ENCODE assay signal across 31 cellular contexts in the genomic region with DNA sequence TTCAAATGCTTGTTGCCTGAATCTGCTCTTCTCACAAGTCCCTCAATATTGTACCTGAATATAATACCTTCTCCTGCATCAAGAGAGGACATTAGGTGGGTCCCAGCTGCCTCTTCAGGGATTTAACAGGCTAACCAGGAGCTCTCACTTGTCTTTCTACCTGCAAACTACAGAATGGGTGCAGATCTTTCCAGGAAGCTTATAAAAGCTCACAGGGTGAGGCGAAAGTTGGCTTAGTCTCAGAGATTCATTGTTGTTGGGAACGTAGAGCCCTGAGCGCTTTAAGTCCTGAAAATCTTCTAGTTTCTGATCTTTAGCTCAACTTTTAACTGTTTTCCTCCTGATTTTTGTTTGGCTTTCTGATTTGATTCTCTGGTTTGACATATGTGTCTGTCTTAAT. TPM values are rescaled to one million over a fixed set of nuclear protein-coding genes. Genes with fewer than 3 reads are reported as not detected.
"Had no signal": no experiment of that assay in that cellular context is flagged by ENCODE, and none has a peak within 500 bp of the region (broad histone marks: within the 10 kb centered on the region; RNA-seq: fewer than 3 reads in every experiment).

No MANE protein-coding gene starts in this region.

- ATAC-seq: body of pancreas; esophagus mucosa; lower lobe of right lung; natural killer cell treated with Interleukin-12 subunit alpha and Interleukin-12 subunit beta and Interleukin-15 and Interleukin-18, amount 100 ng/mL, for 72 hours; sciatic nerve; stimulated activated effector memory CD8-positive, alpha-beta T cell treated with anti-CD3 and anti-CD28 coated beads, Interleukin-12 subunit alpha, Interleukin-12 subunit beta, amount 100 ng/mL, for 72 hours had no signal

- H3K27me3 Mint-ChIP-seq: activated naive CD8-positive, alpha-beta T cell; natural killer cell treated with Interleukin-12 subunit alpha and Interleukin-12 subunit beta and Interleukin-15 and Interleukin-18, amount 100 ng/mL, for 72 hours; stimulated activated naive CD8-positive, alpha-beta T cell treated with anti-CD3 and anti-CD28 coated beads, Interleukin-15, Interleukin-2, amounts not matched to agents 100 ng/mL and 50 ng/mL, for 24 hours; type B pancreatic cell had no signal

- H3K9me3 Mint-ChIP-seq: natural killer cell treated with Interleukin-12 subunit alpha and Interleukin-12 subunit beta and Interleukin-15 and Interleukin-18, amount 100 ng/mL, for 72 hours; stimulated activated effector memory CD8-positive, alpha-beta T cell treated with anti-CD3 and anti-CD28 coated beads, Interleukin-12 subunit alpha, Interleukin-12 subunit beta, amount 100 ng/mL, for 72 hours; stimulated activated naive CD8-positive, alpha-beta T cell treated with anti-CD3 and anti-CD28 coated beads, Interleukin-15, Interleukin-2, amounts not matched to agents 100 ng/mL and 50 ng/mL, for 24 hours; type B pancreatic cell had no signal

- H3K27ac Mint-ChIP-seq: activated naive CD8-positive, alpha-beta T cell; natural killer cell treated with Interleukin-12 subunit alpha and Interleukin-12 subunit beta and Interleukin-15 and Interleukin-18, amount 100 ng/mL, for 72 hours; stimulated activated effector memory CD8-positive, alpha-beta T cell treated with anti-CD3 and anti-CD28 coated beads, Interleukin-12 subunit alpha, Interleukin-12 subunit beta, amount 100 ng/mL, for 72 hours; stimulated activated naive CD8-positive, alpha-beta T cell treated with anti-CD3 and anti-CD28 coated beads, Interleukin-15, Interleukin-2, amounts not matched to agents 100 ng/mL and 50 ng/mL, for 24 hours; type B pancreatic cell had no signal

- H3K27ac ChIP-seq: adrenal gland, body of pancreas, cardiac muscle cell, coronary artery, dorsolateral prefrontal cortex, lower lobe of right lung, uterus had no signal

- H3K9me3 ChIP-seq: adrenal gland, body of pancreas, lower lobe of right lung, uterus had no signal

- H3K36me3 ChIP-seq: adrenal gland, cardiac muscle cell, lower lobe of right lung, uterus had no signal

- FAIRE-seq: kidney had no signal

- H3K36me3 Mint-ChIP-seq: activated naive CD8-positive, alpha-beta T cell; natural killer cell treated with Interleukin-12 subunit alpha and Interleukin-12 subunit beta and Interleukin-15 and Interleukin-18, amount 100 ng/mL, for 72 hours; stimulated activated effector memory CD8-positive, alpha-beta T cell treated with anti-CD3 and anti-CD28 coated beads, Interleukin-12 subunit alpha, Interleukin-12 subunit beta, amount 100 ng/mL, for 72 hours; type B pancreatic cell had no signal

- H3K4me3 Mint-ChIP-seq: activated naive CD8-positive, alpha-beta T cell; natural killer cell treated with Interleukin-12 subunit alpha and Interleukin-12 subunit beta and Interleukin-15 and Interleukin-18, amount 100 ng/mL, for 72 hours; stimulated activated effector memory CD8-positive, alpha-beta T cell treated with anti-CD3 and anti-CD28 coated beads, Interleukin-12 subunit alpha, Interleukin-12 subunit beta, amount 100 ng/mL, for 72 hours; stimulated activated naive CD8-positive, alpha-beta T cell treated with anti-CD3 and anti-CD28 coated beads, Interleukin-15, Interleukin-2, amounts not matched to agents 100 ng/mL and 50 ng/mL, for 24 hours; type B pancreatic cell had no signal

- H3K4me3 ChIP-seq: adrenal gland, body of pancreas, cardiac muscle cell, coronary artery, dorsolateral prefrontal cortex, lower lobe of right lung, skin epidermis, uterus had no signal

- H3K27me3 ChIP-seq: adrenal gland, body of pancreas, cardiac muscle cell, uterus had no signal

- DNase-seq: activated CD4-positive, alpha-beta T cell treated with anti-CD3 and anti-CD28 coated beads for 4 hours; activated CD4-positive, alpha-beta T cell treated with anti-CD3 and anti-CD28 coated beads, Interleukin-2, amount 50 U/mL, for 48 hours; activated CD4-positive, CD25-positive, alpha-beta regulatory T cell; activated CD8-positive, alpha-beta memory T cell treated with anti-CD3 and anti-CD28 coated beads for 24 hours; activated effector memory CD4-positive, alpha-beta T cell treated with Interleukin-2 at 50 U/mL for 16 hours; activated naive CD4-positive, alpha-beta T cell treated with Interleukin-2 at 50 U/mL for 16 hours; adrenal gland; aorta; body of pancreas; cerebellar nuclear complex; dorsolateral prefrontal cortex; effector memory CD4-positive, alpha-beta T cell; foreskin melanocyte; hippocampal formation; kidney; lower lobe of right lung; mesendoderm; posterior cingulate gyrus; stimulated activated CD4-positive, alpha-beta T cell treated with anti-CD3 and anti-CD28 coated beads, Interleukin-12 subunit alpha, Interleukin-12 subunit beta, amount 100 ng/mL, for 4 hours; stimulated activated CD4-positive, alpha-beta T cell treated with anti-CD3 and anti-CD28 coated beads, Interleukin-4, amount 100 ng/mL, for 24 hours; uterus had no signal

RNA-seq across cellular contexts. Expression of a gene that starts 25.0 kb away (rescaled TPM):
- total RNA-seq: natural killer cell treated with Interleukin-12 subunit alpha and Interleukin-12 subunit beta and Interleukin-15 and Interleukin-18, amount 100 ng/mL, for 72 hours had no signal
